ENCODE assay signal across 18 cellular contexts in the genomic region with DNA sequence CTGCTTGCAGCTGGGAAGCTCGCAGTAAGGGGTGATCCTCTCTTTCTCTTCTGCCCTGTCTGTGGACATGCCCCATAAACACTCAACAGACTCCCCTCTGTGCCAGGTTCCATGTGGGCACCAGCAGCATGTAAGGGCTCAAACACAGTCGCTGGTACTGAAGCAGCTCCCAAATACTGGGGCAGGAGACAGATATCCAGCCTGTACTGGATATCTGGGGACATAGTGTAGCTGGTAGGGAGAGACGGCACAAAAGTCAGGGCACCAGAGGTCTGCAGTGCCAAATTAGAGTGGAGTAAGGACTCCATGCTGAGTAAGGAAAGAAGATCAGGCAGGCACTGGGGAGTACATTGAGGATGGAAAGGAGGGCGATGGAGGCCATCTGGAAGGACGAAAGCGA. TPM values are rescaled to one million over a fixed set of nuclear protein-coding genes. Genes with fewer than 3 reads are reported as not detected.
A peak's percentile ranks its signal among the peaks of the same experiment; 100 is the strongest.
DNase-seq lines count a peak whose midpoint lies in the region; TF ChIP-seq lines count a peak whose summit lies in the region.
"Had no signal": no experiment of that assay in that cellular context is flagged by ENCODE, and none has a peak within 500 bp of the region (broad histone marks: within the 10 kb centered on the region; RNA-seq: fewer than 3 reads in every experiment).

No MANE protein-coding gene starts in this region.

- intact Hi-C loops in vagina (cut with DNase I): no loop called here

- no peak for TF ChIP-seq CTCF in vagina (IDR thresholded peaks at IDR 0.05)

- DNase-seq in NCI-H345 (lab: John Stamatoyannopoulos, UW): peak; percentile 87
- no peak for DNase-seq in NCI-H345 treated with DMSO at 0.1 percent for 48 hours (lab: John Stamatoyannopoulos, UW; ENCODE audit: unreplicated experiment)
- peak; percentile 29 for DNase-seq in islet precursor cell
- DNase-seq in vagina (ENCODE audit: extremely low spot score in 2 of 2): peak; percentile 25 to 92
- DNase-seq in CD1c-positive myeloid dendritic cell (ENCODE audit: extremely low spot score): no peak
- DNase-seq: AML-193; Calu3; CD4-positive, alpha-beta memory T cell; CD4-positive, CD25-positive, alpha-beta regulatory T cell; CD8-positive, alpha-beta memory T cell; COR-L47; DMS79 treated with DMSO at 0.1 percent for 48 hours; GF-D8 had no signal

- no peak for TF ChIP-seq POLR2A in vagina (IDR thresholded peaks at IDR 0.05)

- no peaks in the 10 kb centered on the region for H3K4me1 ChIP-seq in vagina
- H3K4me1 ChIP-seq: A549 had no signal

- H3K4me3 ChIP-seq in vagina: no peak overlapping the region
- H3K4me3 ChIP-seq: A549; BLaER1 treated with 17β-estradiol and CSF1 and Interleukin-3, amounts not matched to agents 10 nM and 100 nM had no signal

- no peaks in the 10 kb centered on the region for H3K36me3 ChIP-seq in vagina
- H3K36me3 ChIP-seq: BLaER1 treated with 17β-estradiol and CSF1 and Interleukin-3, amounts not matched to agents 10 nM and 100 nM had no signal

- no peak overlapping the region for H3K27ac ChIP-seq in vagina
- H3K27ac ChIP-seq: 22Rv1; A549; BLaER1 treated with 17β-estradiol and CSF1 and Interleukin-3, amounts not matched to agents 10 nM and 100 nM; C4-2B had no signal

- H3K9me3 ChIP-seq in vagina: no peaks in the 10 kb centered on the region
- H3K9me3 ChIP-seq: A549 had no signal

- H3K27me3 ChIP-seq in vagina: no peaks in the 10 kb centered on the region
- H3K27me3 ChIP-seq: BLaER1 treated with 17β-estradiol and CSF1 and Interleukin-3, amounts not matched to agents 10 nM and 100 nM had no signal

RNA-seq across cellular contexts. Expression of gene RSPO4, which starts 48.3 kb away (rescaled TPM):
- not detected for total RNA-seq in vagina
- total RNA-seq: A172; Calu3; CD8-positive, alpha-beta memory T cell had no signal

Comparison
In these comparisons a context has a peak if more than half of its experiments do, and no peak if none do; other contexts are left out.
1. DNase-seq: peak in NCI-H345 (single experiment), islet precursor cell (single experiment) and vagina (2 of 2); none in NCI-H345 treated with DMSO at 0.1 percent for 48 hours (single experiment) and CD1c-positive myeloid dendritic cell (single experiment).